22 cellular contexts compared by ENCODE assay signal in the genomic region with DNA sequence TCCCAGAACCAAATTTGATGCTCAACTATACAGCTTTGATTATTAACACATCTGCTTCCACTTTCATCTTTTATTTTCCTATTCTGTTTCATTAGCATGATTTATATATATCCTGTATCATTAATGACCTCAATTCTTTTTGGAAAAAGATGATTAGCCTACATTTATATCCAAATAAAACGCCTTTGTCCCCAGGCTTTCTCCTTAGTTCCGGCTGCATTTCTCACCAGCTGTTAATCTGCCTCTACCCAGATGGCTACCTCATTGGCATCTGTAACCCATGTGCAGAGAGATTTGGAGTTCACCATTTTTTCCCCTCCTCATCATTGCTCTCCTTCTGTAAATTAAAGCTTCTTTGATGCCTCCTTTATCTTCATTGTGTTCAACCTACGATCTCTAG.
DNase-seq lines count a peak whose midpoint lies in the region; ATAC-seq and TF ChIP-seq lines count a peak whose summit lies in the region.
"Had no signal": no experiment of that assay in that cellular context is flagged by ENCODE, and none has a peak within 500 bp of the region (broad histone marks: within the 10 kb centered on the region; RNA-seq: fewer than 3 reads in every experiment).

No MANE protein-coding gene starts in this region.

- no peak for DNase-seq in activated naive CD4-positive, alpha-beta T cell (lab: John Stamatoyannopoulos, UW)
- DNase-seq in NCI-H1694 treated with DMSO at 0.1 percent for 48 hours (lab: John Stamatoyannopoulos, UW) (peak; percentile 87), lower leg skin (ENCODE audit: low spot score in 2 of 2) (no peak), glomerular visceral epithelial cell (ENCODE audit: extremely low spot score) (no peak)
- DNase-seq in activated naive CD8-positive, alpha-beta T cell treated with anti-CD3 and anti-CD28 coated beads, Interleukin-2, amount 50 U/mL, for 24 hours: no peak
- DNase-seq in stimulated activated naive CD8-positive, alpha-beta T cell treated with anti-CD3 and anti-CD28 coated beads, Interleukin-15, amount 100 ng/mL, for 72 hours: no peak
- DNase-seq in stimulated activated CD4-positive, alpha-beta T cell treated with anti-CD3 and anti-CD28 coated beads, Interleukin-15, amount 100 ng/mL, for 24 hours: no peak
- DNase-seq: activated CD4-positive, CD25-positive, alpha-beta regulatory T cell; foreskin keratinocyte; KBM-7; kidney; MV-4-11; NCI-H1930; NCI-H345; pancreas; Peyer's patch; sigmoid colon; T1000 had no signal

- peaks cover 9% of the 10 kb centered on the region for H3K9me3 Mint-ChIP-seq in activated naive CD4-positive, alpha-beta T cell treated with anti-CD3 and anti-CD28 coated beads, Interleukin-2, amount 50 U/mL, for 24 hours
- H3K9me3 Mint-ChIP-seq in activated naive CD8-positive, alpha-beta T cell treated with anti-CD3 and anti-CD28 coated beads, Interleukin-2, amount 50 U/mL, for 24 hours: peaks cover 17% of the 10 kb centered on the region
- peaks cover 6% of the 10 kb centered on the region in 2 donors for H3K9me3 Mint-ChIP-seq in stimulated activated naive CD8-positive, alpha-beta T cell treated with anti-CD3 and anti-CD28 coated beads, Interleukin-15, amount 100 ng/mL, for 72 hours

- TF ChIP-seq CTCF in lower leg skin (IDR thresholded peaks at IDR 0.05): no peak

- H3K27me3 Mint-ChIP-seq in activated naive CD4-positive, alpha-beta T cell treated with anti-CD3 and anti-CD28 coated beads, Interleukin-2, amount 50 U/mL, for 24 hours: no peaks in the 10 kb centered on the region
- no peaks in the 10 kb centered on the region for H3K27me3 Mint-ChIP-seq in activated naive CD8-positive, alpha-beta T cell treated with anti-CD3 and anti-CD28 coated beads, Interleukin-2, amount 50 U/mL, for 24 hours
- H3K27me3 Mint-ChIP-seq in stimulated activated naive CD8-positive, alpha-beta T cell treated with anti-CD3 and anti-CD28 coated beads, Interleukin-15, amount 100 ng/mL, for 72 hours: no peaks in the 10 kb centered on the region

- 71 to 79% methylated on average over 3 of the region's 3 CpGs for WGBS in lower leg skin, 2 donors

- H3K4me3 Mint-ChIP-seq in activated naive CD4-positive, alpha-beta T cell treated with anti-CD3 and anti-CD28 coated beads, Interleukin-2, amount 50 U/mL, for 24 hours: no peak overlapping the region
- peak overlapping the region; percentile 30 for H3K4me3 Mint-ChIP-seq in activated naive CD8-positive, alpha-beta T cell treated with anti-CD3 and anti-CD28 coated beads, Interleukin-2, amount 50 U/mL, for 24 hours
- peak overlapping the region; percentile 4 to 14 for H3K4me3 Mint-ChIP-seq in stimulated activated naive CD8-positive, alpha-beta T cell treated with anti-CD3 and anti-CD28 coated beads, Interleukin-15, amount 100 ng/mL, for 72 hours
- H3K4me3 Mint-ChIP-seq: GM23338 had no signal

- TF ChIP-seq POLR2A in lower leg skin (IDR thresholded peaks at IDR 0.05): no peak

- intact Hi-C loops in lower leg skin (cut with DNase I; ENCODE audit: low total_unique reads): no loop called here

- ATAC-seq in activated naive CD8-positive, alpha-beta T cell treated with anti-CD3 and anti-CD28 coated beads, Interleukin-2, amount 50 U/mL, for 24 hours: no peak
- no peak for ATAC-seq in stimulated activated naive CD8-positive, alpha-beta T cell treated with anti-CD3 and anti-CD28 coated beads, Interleukin-15, amount 100 ng/mL, for 72 hours
- ATAC-seq: foreskin keratinocyte, pancreas had no signal

- peak overlapping the region; percentile 36 for H3K27ac Mint-ChIP-seq in activated naive CD4-positive, alpha-beta T cell treated with anti-CD3 and anti-CD28 coated beads, Interleukin-2, amount 50 U/mL, for 24 hours
- peak overlapping the region; percentile 2 for H3K27ac Mint-ChIP-seq in activated naive CD8-positive, alpha-beta T cell treated with anti-CD3 and anti-CD28 coated beads, Interleukin-2, amount 50 U/mL, for 24 hours
- H3K27ac Mint-ChIP-seq in stimulated activated naive CD8-positive, alpha-beta T cell treated with anti-CD3 and anti-CD28 coated beads, Interleukin-15, amount 100 ng/mL, for 72 hours: no peak overlapping the region
- H3K27ac Mint-ChIP-seq: GM23338 had no signal

- no peak overlapping the region for H3K4me3 ChIP-seq in lower leg skin (ENCODE audit: low read depth, poor library complexity, severe bottlenecking)
- H3K4me3 ChIP-seq: GM23338, lung, pancreas, Peyer's patch, sigmoid colon, thyroid gland had no signal

- peaks cover 17% of the 10 kb centered on the region for H3K36me3 Mint-ChIP-seq in activated naive CD4-positive, alpha-beta T cell treated with anti-CD3 and anti-CD28 coated beads, Interleukin-2, amount 50 U/mL, for 24 hours
- H3K36me3 Mint-ChIP-seq in activated naive CD8-positive, alpha-beta T cell treated with anti-CD3 and anti-CD28 coated beads, Interleukin-2, amount 50 U/mL, for 24 hours (ENCODE audit: low read depth): peaks cover 34% of the 10 kb centered on the region

- peaks cover 60% of the 10 kb centered on the region for H3K4me1 Mint-ChIP-seq in activated naive CD4-positive, alpha-beta T cell treated with anti-CD3 and anti-CD28 coated beads, Interleukin-2, amount 50 U/mL, for 24 hours
- H3K4me1 Mint-ChIP-seq in activated naive CD8-positive, alpha-beta T cell treated with anti-CD3 and anti-CD28 coated beads, Interleukin-2, amount 50 U/mL, for 24 hours: peaks cover 65% of the 10 kb centered on the region
- H3K4me1 Mint-ChIP-seq in stimulated activated naive CD8-positive, alpha-beta T cell treated with anti-CD3 and anti-CD28 coated beads, Interleukin-15, amount 100 ng/mL, for 72 hours: peaks cover 69% of the 10 kb centered on the region

Comparison
In these comparisons a context has a peak if more than half of its experiments do, and no peak if none do; other contexts are left out.
1. H3K27ac Mint-ChIP-seq: peak in activated naive CD4-positive, alpha-beta T cell treated with anti-CD3 and anti-CD28 coated beads, Interleukin-2, amount 50 U/mL, for 24 hours (single experiment) and activated naive CD8-positive, alpha-beta T cell treated with anti-CD3 and anti-CD28 coated beads, Interleukin-2, amount 50 U/mL, for 24 hours (single experiment); none in stimulated activated naive CD8-positive, alpha-beta T cell treated with anti-CD3 and anti-CD28 coated beads, Interleukin-15, amount 100 ng/mL, for 72 hours (0 of 2).